Comparison of ENCODE assay signal across 8 cellular contexts in genomic region chr4:174521800-174522182, GRCh38. TPM values are rescaled to one million over a fixed set of nuclear protein-coding genes. Genes with fewer than 3 reads are reported as not detected.
DNase-seq lines count a peak whose midpoint lies in the region; ATAC-seq and TF ChIP-seq lines count a peak whose summit lies in the region.

No MANE protein-coding gene starts in this region.

- H3K9ac ChIP-seq in fibroblast of lung (ENCODE audit: insufficient read depth, low read length) = no peak overlapping the region
- H3K9ac ChIP-seq in neuronal stem cell (ENCODE audit: low read depth, low read length, poor library complexity) = no peak overlapping the region

- H3K79me2 ChIP-seq in fibroblast of lung (ENCODE audit: control insufficient read depth, insufficient read depth, low read length) = no peaks in the 10 kb centered on the region

- H3K4ac ChIP-seq in neuronal stem cell (ENCODE audit: low read length) = no peak overlapping the region

- peaks cover 29% of the 10 kb centered on the region for H3K27me3 Mint-ChIP-seq in CD4-positive, alpha-beta T cell
- H3K27me3 Mint-ChIP-seq in WTC11 (ENCODE audit: low read depth) = peaks cover 29% of the 10 kb centered on the region

- POLR2A ChIA-PET in CD4-positive, alpha-beta T cell (lab: Charles Lee) = interaction anchor here (1.3 to 2.0 kb wide), 6 partner anchors 14 to 237 kb away, joined by 3 to 8 read pairs (median 6); partner anchors contain the start of gene CEP44
- POLR2A ChIA-PET in WTC11 (lab: Charles Lee) = no interaction called here

- H3K4me3 Mint-ChIP-seq in CD4-positive, alpha-beta T cell = peak overlapping the region; percentile 85
- peak overlapping the region; percentile 83 for H3K4me3 Mint-ChIP-seq in WTC11

- H3K18ac ChIP-seq in neuronal stem cell (ENCODE audit: low read length) = peak overlapping the region; percentile 35

- H3K27me3 ChIP-seq in CD4-positive, alpha-beta T cell (ENCODE audit: control insufficient read depth, insufficient read depth, low read length) = peaks cover 19% of the 10 kb centered on the region
- H3K27me3 ChIP-seq in fibroblast of lung (ENCODE audit: control insufficient read depth, insufficient read depth, low read length) (peaks cover 7% of the 10 kb centered on the region), neuronal stem cell (ENCODE audit: control insufficient read depth in 3 of 3, insufficient read depth in 3 of 3, low read depth in 1 of 3, low read length in 3 of 3) (peaks cover 0 to 51% (median 17%) of the 10 kb centered on the region in 3 experiments)

- H3K4me1 ChIP-seq in fibroblast of lung (ENCODE audit: control insufficient read depth, extremely low read depth, insufficient read depth, low read length) (no peaks in the 10 kb centered on the region), neuronal stem cell (ENCODE audit: control insufficient read depth in 2 of 2, insufficient read depth in 1 of 2, low read depth in 1 of 2, low read length in 2 of 2) (peaks cover 0 to 6% of the 10 kb centered on the region in 2 donors)

- no peaks in the 10 kb centered on the region for H3K79me1 ChIP-seq in neuronal stem cell (ENCODE audit: low read depth, low read length)

- intact Hi-C loops in CD4-positive, alpha-beta T cell (cut with DNase I, micrococcal nuclease) = no loop called here

- peak overlapping the region; percentile 75 for H3K27ac Mint-ChIP-seq in CD4-positive, alpha-beta T cell
- no peak overlapping the region for H3K27ac Mint-ChIP-seq in WTC11

- H2BK5ac ChIP-seq in neuronal stem cell (ENCODE audit: low read length) = no peak overlapping the region

- WGBS in neuronal stem cell (ENCODE audit: extremely low coverage in 2 of 2, insufficient read length in 2 of 2, insufficient replicate concordance in 1 of 2), 2 donors = no CpG with 5 or more reads among the region's 12 CpGs

- H2AFZ ChIP-seq in fibroblast of lung (ENCODE audit: low read length) = peak overlapping the region; percentile 60
- peak overlapping the region; percentile 93 for H2AFZ ChIP-seq in neuronal stem cell (ENCODE audit: low read length)

- H3K36me3 Mint-ChIP-seq in CD4-positive, alpha-beta T cell (ENCODE audit: low read depth) = no peaks in the 10 kb centered on the region
- H3K36me3 Mint-ChIP-seq in WTC11 = no peaks in the 10 kb centered on the region

- ATAC-seq in CD4-positive, alpha-beta T cell (ENCODE audit: poor library complexity) = peak; percentile 28
- peak; percentile 51 for ATAC-seq in GM19395 (IDR thresholded peaks at IDR 0.05; ENCODE audit: unreplicated experiment)
- peak; percentile 33 for ATAC-seq in HG03442 (IDR thresholded peaks at IDR 0.05; ENCODE audit: unreplicated experiment)
- peak; percentile 26 for ATAC-seq in WTC11

- H3K36me3 ChIP-seq in fibroblast of lung (ENCODE audit: control insufficient read depth, insufficient read depth, low read length) = no peaks in the 10 kb centered on the region
- no peaks in the 10 kb centered on the region for H3K36me3 ChIP-seq in neuronal stem cell (replicated peaks in 1 of 2; ENCODE audit: control insufficient read depth in 2 of 2, insufficient read depth in 2 of 2, low read length in 2 of 2)

- H2AK5ac ChIP-seq in neuronal stem cell (ENCODE audit: low read depth, low read length) = no peak overlapping the region

- no peak overlapping the region for H2BK12ac ChIP-seq in neuronal stem cell (ENCODE audit: low read length)

- CTCF ChIA-PET in CD4-positive, alpha-beta T cell (lab: Charles Lee) = no interaction called here
- CTCF ChIA-PET in WTC11 (lab: Charles Lee) = interaction anchor here (0.8 kb wide), 1 partner anchor 16 kb away, joined by 3 read pairs; no protein-coding TSS in a partner anchor

- H3K14ac ChIP-seq in neuronal stem cell (ENCODE audit: low read length) = no peak overlapping the region

- no peak for DNase-seq in CD4-positive, alpha-beta T cell
- DNase-seq in WTC11 (ENCODE audit: low spot score) (peak; percentile 15), fibroblast of lung (ENCODE audit: low read depth in 2 of 2) (no peak), neuronal stem cell (ENCODE audit: low spot score) (peak; percentile 24), DMS79 treated with DMSO at 0.1 percent for 48 hours (lab: John Stamatoyannopoulos, UW) (no peak), NCI-H146 (lab: John Stamatoyannopoulos, UW) (no peak)

- H2BK120ac ChIP-seq in neuronal stem cell (ENCODE audit: low read depth, low read length) = no peak overlapping the region

- no peaks in the 10 kb centered on the region for H3K9me3 ChIP-seq in CD4-positive, alpha-beta T cell (ENCODE audit: control insufficient read depth, low read length)
- H3K9me3 ChIP-seq in fibroblast of lung (ENCODE audit: control insufficient read depth, insufficient read depth, low read depth, low read length) (no peaks in the 10 kb centered on the region), neuronal stem cell (replicated peaks in 1 of 2; ENCODE audit: control insufficient read depth in 2 of 2, insufficient read depth in 1 of 2, low read depth in 1 of 2, low read length in 2 of 2) (no peaks in the 10 kb centered on the region)

- H3K4me3 ChIP-seq in fibroblast of lung (replicated peaks in 1 of 4; ENCODE audit: control extremely low read depth in 1 of 4, insufficient read depth in 1 of 4, low read depth in 3 of 4, low read length in 4 of 4) (peak overlapping the region; percentile 5 to 59 (median 43)), neuronal stem cell (ENCODE audit: low read length in 2 of 2) (peak overlapping the region; percentile 43 to 80)

- H4K91ac ChIP-seq in neuronal stem cell (ENCODE audit: low read depth, low read length, poor library complexity) = no peak overlapping the region

- no peak overlapping the region for H4K8ac ChIP-seq in neuronal stem cell (ENCODE audit: low read depth, low read length)

- no peak for TF ChIP-seq CTCF in CD4-positive, alpha-beta T cell (IDR thresholded peaks at IDR 0.05)
- no peak for TF ChIP-seq CTCF in WTC11 (IDR thresholded peaks at IDR 0.05)
- TF ChIP-seq CTCF in fibroblast of lung (conservative IDR thresholded peaks at IDR 0.05 in 1 of 2, IDR thresholded peaks at IDR 0.05 in 1 of 2; ENCODE audit: low read depth in 1 of 2, low read length in 2 of 2) = no peak

- peaks cover 22% of the 10 kb centered on the region for H3K4me1 Mint-ChIP-seq in CD4-positive, alpha-beta T cell (ENCODE audit: low read depth)
- H3K4me1 Mint-ChIP-seq in WTC11 = peaks cover 24% of the 10 kb centered on the region

- H4K20me1 ChIP-seq in fibroblast of lung (ENCODE audit: control insufficient read depth, extremely low read depth, insufficient read depth, low read length) = no peaks in the 10 kb centered on the region

- H2BK15ac ChIP-seq in neuronal stem cell (ENCODE audit: low read length) = no peak overlapping the region

- peak overlapping the region; percentile 25 for H3K23ac ChIP-seq in neuronal stem cell (ENCODE audit: low read depth, low read length, poor library complexity)

- H3K9me3 Mint-ChIP-seq in CD4-positive, alpha-beta T cell = no peaks in the 10 kb centered on the region
- no peaks in the 10 kb centered on the region for H3K9me3 Mint-ChIP-seq in WTC11

- H3K27ac ChIP-seq in CD4-positive, alpha-beta T cell (ENCODE audit: low read depth, low read length) = peak overlapping the region; percentile 59
- H3K27ac ChIP-seq in fibroblast of lung (ENCODE audit: insufficient read depth, low read length) (no peak overlapping the region), neuronal stem cell (replicated peaks; ENCODE audit: low read length) (no peak overlapping the region)

- H3K4me2 ChIP-seq in fibroblast of lung (ENCODE audit: extremely low read depth, insufficient read depth, low read length) (peak overlapping the region; percentile 59), neuronal stem cell (ENCODE audit: insufficient read depth, low read length, poor library complexity, severe bottlenecking) (peak overlapping the region; percentile 99)

TF ChIP-seq in WTC11, 78 proteins besides CTCF, POLR2A, EP300 and RAD21:
- TF ChIP-seq MAX (CRISPR knock-in tag; IDR thresholded peaks at IDR 0.05) (0 out of 2 replicates have a peak, but pooled peaks have one; percentile 36), HMGXB4 (CRISPR knock-in tag; IDR thresholded peaks at IDR 0.05) (0 out of 2 replicates have a peak, but pooled peaks have one; percentile 14), JAZF1 (CRISPR knock-in tag; IDR thresholded peaks at IDR 0.05) (no peak)

RNA-seq across cellular contexts. Expression of gene HPGD, which starts 0.5 kb away (rescaled TPM):
- 10 to 100 TPM in 1 of 2 experiments, 1 to 10 TPM in 1; 9.3 to 10.4 TPM for total RNA-seq in CD4-positive, alpha-beta T cell
- total RNA-seq in WTC11 (2021) (0.55 to 3.6 TPM (median 0.94 TPM) in 3 replicates), fibroblast of lung (0.17 and 0.26 TPM in 2 replicates)
- polyA plus RNA-seq in fibroblast of lung = 0.08 and 0.16 TPM in 2 replicates
- 0.12 and 0.13 TPM in 2 replicates for polyA plus RNA-seq in fibroblast of lung (2012)
- polyA minus RNA-seq in fibroblast of lung (ENCODE audit: low replicate concordance) = not detected in 2 replicates
- 0.18 TPM for polyA plus RNA-seq in neuronal stem cell (2013, experiment 1 of 2)
- 0.15 TPM for polyA plus RNA-seq in neuronal stem cell (2013, experiment 2 of 2)

Comparison
In these comparisons a context has a peak if more than half of its experiments do, and no peak if none do; other contexts are left out.
1. DNase-seq: peak in WTC11 (single experiment) and neuronal stem cell (single experiment); none in CD4-positive, alpha-beta T cell (0 of 10), fibroblast of lung (0 of 2), DMS79 treated with DMSO at 0.1 percent for 48 hours (single experiment) and NCI-H146 (single experiment).
2. Peak in every context shown above with its lines, with median percentiles within 50 percentile points of each other: ATAC-seq.